Comparison of ENCODE assay signal across 1 cellular context in the genomic region with DNA sequence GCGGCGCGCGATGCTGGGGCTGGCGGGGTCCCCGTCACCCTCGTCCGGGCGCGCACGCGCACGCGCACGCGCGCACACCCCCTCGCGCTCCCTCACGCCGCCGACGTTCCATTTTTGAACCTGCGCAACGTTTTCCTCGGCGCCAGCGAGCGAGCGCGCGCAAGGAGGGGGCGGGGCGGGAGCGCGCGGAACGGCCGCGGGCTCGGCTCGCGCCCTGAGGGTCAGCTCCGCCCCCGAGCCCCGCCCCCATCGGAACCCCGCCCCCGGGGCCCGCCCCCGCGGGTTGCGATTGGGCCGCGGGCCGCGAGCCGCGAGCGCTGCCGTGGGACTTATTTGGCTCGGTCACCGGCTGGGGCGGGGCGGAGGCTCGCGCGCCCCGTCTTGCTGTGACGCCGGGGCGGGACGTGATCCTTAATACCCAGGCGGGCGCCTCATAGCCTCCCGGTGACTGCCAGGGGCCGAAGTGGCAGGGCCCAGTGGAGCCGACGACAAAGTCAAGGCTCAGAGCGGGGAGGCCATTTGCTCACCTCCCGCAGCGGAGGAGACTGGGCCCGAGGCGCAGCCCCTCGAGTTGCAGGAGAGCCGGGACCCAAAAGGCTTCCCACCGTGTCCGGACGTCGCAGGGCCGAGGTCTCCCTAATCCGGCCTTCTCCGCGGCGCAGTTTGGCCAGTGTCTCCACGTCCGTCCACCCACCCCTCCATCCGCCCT.
TF ChIP-seq lines count a peak whose summit lies in the region.

A gene (minus strand): TSS at position 170 of the 709 bp plus-strand sequence. CDS start 236 bp downstream, outside the sequence.

TF ChIP-seq in HCT116, 20 proteins besides CTCF, POLR2A, EP300 and RAD21 (continued from another document):
- TF ChIP-seq, protein P1, sequence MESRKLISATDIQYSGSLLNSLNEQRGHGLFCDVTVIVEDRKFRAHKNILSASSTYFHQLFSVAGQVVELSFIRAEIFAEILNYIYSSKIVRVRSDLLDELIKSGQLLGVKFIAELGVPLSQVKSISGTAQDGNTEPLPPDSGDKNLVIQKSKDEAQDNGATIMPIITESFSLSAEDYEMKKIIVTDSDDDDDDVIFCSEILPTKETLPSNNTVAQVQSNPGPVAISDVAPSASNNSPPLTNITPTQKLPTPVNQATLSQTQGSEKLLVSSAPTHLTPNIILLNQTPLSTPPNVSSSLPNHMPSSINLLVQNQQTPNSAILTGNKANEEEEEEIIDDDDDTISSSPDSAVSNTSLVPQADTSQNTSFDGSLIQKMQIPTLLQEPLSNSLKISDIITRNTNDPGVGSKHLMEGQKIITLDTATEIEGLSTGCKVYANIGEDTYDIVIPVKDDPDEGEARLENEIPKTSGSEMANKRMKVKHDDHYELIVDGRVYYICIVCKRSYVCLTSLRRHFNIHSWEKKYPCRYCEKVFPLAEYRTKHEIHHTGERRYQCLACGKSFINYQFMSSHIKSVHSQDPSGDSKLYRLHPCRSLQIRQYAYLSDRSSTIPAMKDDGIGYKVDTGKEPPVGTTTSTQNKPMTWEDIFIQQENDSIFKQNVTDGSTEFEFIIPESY (IDR thresholded peaks at IDR 0.05; ENCODE audit: extremely low read depth, insufficient replicate concordance, low read length), result no peak
- TF ChIP-seq POLR2AphosphoS5 (IDR thresholded peaks at IDR 0.05; ENCODE audit: low read depth, low read length), result peak; percentile 57
- TF ChIP-seq EZH2 (IDR thresholded peaks at IDR 0.05), result no peak
- no peak for TF ChIP-seq JUND (IDR thresholded peaks at IDR 0.05)
- TF ChIP-seq, protein P2, sequence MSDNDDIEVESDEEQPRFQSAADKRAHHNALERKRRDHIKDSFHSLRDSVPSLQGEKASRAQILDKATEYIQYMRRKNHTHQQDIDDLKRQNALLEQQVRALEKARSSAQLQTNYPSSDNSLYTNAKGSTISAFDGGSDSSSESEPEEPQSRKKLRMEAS (IDR thresholded peaks at IDR 0.05), result peak; percentile 66; the same call in 1 of the 2 replicates
- TF ChIP-seq EGR1 (IDR thresholded peaks at IDR 0.05; ENCODE audit: low read depth), result peak; percentile 86
TF ChIP-seq in HCT116: peak in this region for 8.
